In the genomic region with DNA sequence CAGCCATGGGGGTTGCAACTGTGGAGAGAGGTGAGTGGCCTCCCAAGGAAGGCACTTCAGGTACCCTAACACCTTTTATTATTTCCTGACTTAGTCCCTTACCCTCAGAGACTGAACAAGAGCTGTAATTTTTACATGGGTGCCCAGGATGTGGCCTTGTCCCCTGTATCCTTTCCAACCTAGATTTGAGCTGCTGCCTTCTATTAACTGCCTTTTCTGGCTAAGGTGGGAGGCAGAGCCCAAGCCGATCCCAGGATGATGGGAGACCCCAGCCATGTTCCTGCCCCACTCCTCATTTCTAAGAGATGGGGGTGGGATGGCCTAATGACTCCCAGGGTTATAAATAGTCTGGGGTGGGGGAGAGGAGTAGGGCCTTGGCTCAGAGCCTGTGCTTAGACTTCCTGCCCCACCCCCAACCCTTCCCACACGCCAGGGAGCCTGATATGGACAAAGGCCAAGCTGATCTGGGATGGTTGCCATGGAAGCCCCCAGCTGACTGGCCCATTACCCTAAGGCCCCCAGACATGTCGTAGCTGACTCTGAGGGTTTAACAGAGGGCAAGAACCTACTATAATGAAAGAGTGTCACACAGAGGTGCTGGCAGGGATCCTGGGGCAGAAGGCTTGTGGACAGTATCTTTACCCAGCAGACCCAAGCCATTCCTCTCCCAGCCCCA, we compare ENCODE assay signal across 6 cellular contexts. TPM values are rescaled to one million over a fixed set of nuclear protein-coding genes. Genes with fewer than 3 reads are reported as not detected.
DNase-seq lines count a peak whose midpoint lies in the region; ATAC-seq, FAIRE-seq and TF ChIP-seq lines count a peak whose summit lies in the region.

No MANE protein-coding gene starts in this region.

- TF ChIP-seq POLR2A in H1 (IDR thresholded peaks at IDR 0.05; ENCODE audit: control extremely low read depth in 1 of 2, low read depth in 2 of 2, low read length in 2 of 2) = no peak

- no peak for TF ChIP-seq RAD21 in H1 (IDR thresholded peaks at IDR 0.05 in 1 of 2, conservative IDR thresholded peaks at IDR 0.05 in 1 of 2; ENCODE audit: low read depth in 2 of 2, low read length in 2 of 2)

- 24% methylated on average over 3 of the region's 3 CpGs for WGBS in HUES64
- 68% methylated on average over 3 of the region's 3 CpGs; no CpG with 5 or more reads in 1 of the 2 experiments for WGBS in H1 (ENCODE audit: extremely low coverage in 1 of 2, insufficient coverage in 1 of 2, insufficient read length in 1 of 2, insufficient replicate concordance in 2 of 2, low coverage in 1 of 2, low lambda C conversion rate in 2 of 2, missing lambda C conversion rate in 1 of 2), 2 experiments
- WGBS in trophoblast cell (ENCODE audit: extremely low coverage, insufficient coverage, insufficient read length) = no CpG with 5 or more reads among the region's 3 CpGs

- H2BK5ac ChIP-seq in H1 (ENCODE audit: low read depth, low read length) = no peak overlapping the region; the same call in 1 of the 2 replicates
- H2BK5ac ChIP-seq in trophoblast cell (ENCODE audit: low read depth, low read length, poor library complexity) = no peak overlapping the region

- H4K8ac ChIP-seq in H1 (ENCODE audit: extremely low read depth, insufficient read depth, low read length) (no peak overlapping the region; the same call in 1 of the 2 replicates), trophoblast cell (ENCODE audit: low read depth, low read length) (peak overlapping the region; percentile 2)

- H3K14ac ChIP-seq in H1 (ENCODE audit: insufficient read length) (no peak overlapping the region), trophoblast cell (ENCODE audit: low read length) (peak overlapping the region; percentile 19)

- H3K4ac ChIP-seq in H1 (replicated peaks; ENCODE audit: insufficient read length, low read depth, low read length) (no peak overlapping the region), trophoblast cell (ENCODE audit: low read depth, low read length) (no peak overlapping the region)

- DNase-seq in H1 (ENCODE audit: low read depth in 1 of 2, low spot score in 2 of 2) (peak in 1 of 2 experiments; percentile 56), trophoblast cell (no peak), AG20443 (ENCODE audit: low spot score) (no peak), activated gamma-delta T cell treated with Interleukin-2 at 50 U/mL for 16 hours (no peak)
- no peak for DNase-seq in CD8-positive, alpha-beta T cell

- no peak overlapping the region for H2BK15ac ChIP-seq in H1 (ENCODE audit: low read length)

- H3K36me3 ChIP-seq in HUES64 (ENCODE audit: insufficient read depth, low read length) (no peaks in the 10 kb centered on the region), H1 (ENCODE audit: control insufficient read depth in 2 of 4, insufficient read depth in 4 of 4, low read length in 3 of 4) (no peaks in the 10 kb centered on the region), trophoblast cell (ENCODE audit: control insufficient read depth in 1 of 2, insufficient read depth in 2 of 2, low read length in 2 of 2) (peaks cover 20 to 23% of the 10 kb centered on the region in 2 experiments)
- H3K36me3 ChIP-seq in CD8-positive, alpha-beta T cell (ENCODE audit: insufficient read depth, low read length) = no peaks in the 10 kb centered on the region

- H3K18ac ChIP-seq in H1 (ENCODE audit: extremely low read depth, low read length) = no peak overlapping the region
- peak overlapping the region; percentile 0 for H3K18ac ChIP-seq in trophoblast cell (ENCODE audit: low read length)

- CTCF ChIA-PET in H1 (lab: Charles Lee; ENCODE audit: partially characterized antibody) = interaction anchor here (0.7 to 1.8 kb wide), 7 partner anchors 14 to 105 kb away, joined by 3 to 5 read pairs (median 4); a partner anchor contains a TSS
- CTCF ChIA-PET in CD8-positive, alpha-beta T cell (lab: Charles Lee) = interaction anchor here (0.9 to 1.0 kb wide), 3 partner anchors 16 to 272 kb away, joined by 3 read pairs; no protein-coding TSS in a partner anchor

- no peak for TF ChIP-seq CTCF in H1 (IDR thresholded peaks at IDR 0.05; ENCODE audit: control extremely low read depth in 1 of 3, insufficient read depth in 1 of 3, low read depth in 1 of 3, low read length in 3 of 3)
- no peak for TF ChIP-seq CTCF in CD8-positive, alpha-beta T cell (IDR thresholded peaks at IDR 0.05)

- no peaks in the 10 kb centered on the region for H4K20me1 ChIP-seq in H1 (replicated peaks in 1 of 2; ENCODE audit: control insufficient read depth in 1 of 2, insufficient read depth in 2 of 2, low read length in 2 of 2)

- H3K27ac ChIP-seq in HUES64 (ENCODE audit: low read depth, low read length) = peak overlapping the region; percentile 60
- peak overlapping the region; percentile 21; the same call in 1 of the 2 replicates for H3K27ac ChIP-seq in H1 (ENCODE audit: low read depth, low read length)
- no peak overlapping the region for H3K27ac ChIP-seq in trophoblast cell (ENCODE audit: low read depth, low read length)
- no peak overlapping the region for H3K27ac ChIP-seq in CD8-positive, alpha-beta T cell (ENCODE audit: low read depth, low read length)

- H3K79me2 ChIP-seq in H1 (ENCODE audit: control insufficient read depth in 1 of 2, insufficient read depth in 2 of 2, low read length in 2 of 2) = no peaks in the 10 kb centered on the region
- H3K79me2 ChIP-seq in trophoblast cell (ENCODE audit: control insufficient read depth, insufficient read depth, low read length, poor library complexity) = peaks cover 4% of the 10 kb centered on the region

- no peak for FAIRE-seq in H1 (lab: Jason Lieb, UNC)

- no peak overlapping the region for H3K56ac ChIP-seq in H1 (replicated peaks; ENCODE audit: insufficient read length, low read depth, low read length)

- H3K23ac ChIP-seq in H1 (ENCODE audit: insufficient read length) (no peak overlapping the region), trophoblast cell (ENCODE audit: low read length) (no peak overlapping the region)

- H4K91ac ChIP-seq in H1 (replicated peaks; ENCODE audit: insufficient read length, low read length) (peak overlapping the region; percentile 47), trophoblast cell (ENCODE audit: low read depth, low read length) (no peak overlapping the region)

- H3K27me3 Mint-ChIP-seq in CD8-positive, alpha-beta T cell (ENCODE audit: low read depth) = no peaks in the 10 kb centered on the region

- no peak for TF ChIP-seq EP300 in H1 (IDR thresholded peaks at IDR 0.05; ENCODE audit: borderline replicate concordance in 1 of 2, low read depth in 2 of 2, low read length in 2 of 2)

- no peak overlapping the region for H3K4me3 Mint-ChIP-seq in CD8-positive, alpha-beta T cell

- ATAC-seq in CD8-positive, alpha-beta T cell = no peak

- H3K27me3 ChIP-seq in HUES64 (ENCODE audit: insufficient read depth, low read length) (no peaks in the 10 kb centered on the region), H1 (replicated peaks in 1 of 4; ENCODE audit: control insufficient read depth in 3 of 4, extremely low read depth in 1 of 4, insufficient read depth in 3 of 4, low read length in 3 of 4) (no peaks in the 10 kb centered on the region; a peak in 1 of 7 replicates), trophoblast cell (ENCODE audit: insufficient read depth, low read length) (no peaks in the 10 kb centered on the region)
- H3K27me3 ChIP-seq in CD8-positive, alpha-beta T cell (ENCODE audit: insufficient read depth, low read length) = no peaks in the 10 kb centered on the region

- no peak overlapping the region for H4K5ac ChIP-seq in H1 (ENCODE audit: insufficient read length, low read depth, low read length)

- peak overlapping the region; percentile 5; the same call in 1 of the 2 replicates for H2BK12ac ChIP-seq in H1 (ENCODE audit: low read depth, low read length)
- H2BK12ac ChIP-seq in trophoblast cell (ENCODE audit: low read length) = peak overlapping the region; percentile 21

- no peak overlapping the region for H3K27ac Mint-ChIP-seq in CD8-positive, alpha-beta T cell

- peak overlapping the region; percentile 25 for H3K4me3 ChIP-seq in HUES64 (ENCODE audit: low read length)
- peak overlapping the region in 2 of 4 experiments; percentile 5 to 28; a peak in 3 of 8 replicates for H3K4me3 ChIP-seq in H1 (ENCODE audit: extremely low read depth in 1 of 4, insufficient read depth in 2 of 4, low read depth in 3 of 4, low read length in 4 of 4)
- H3K4me3 ChIP-seq in trophoblast cell (ENCODE audit: low read depth, low read length) = no peak overlapping the region
- no peak overlapping the region for H3K4me3 ChIP-seq in CD8-positive, alpha-beta T cell (ENCODE audit: low read depth, low read length)

- H2AFZ ChIP-seq in H1 (ENCODE audit: low read length) (no peak overlapping the region), trophoblast cell (ENCODE audit: insufficient read depth, low read length, poor library complexity) (no peak overlapping the region)

- H3K4me2 ChIP-seq in H1 (ENCODE audit: insufficient read depth in 1 of 2, low read depth in 2 of 2, low read length in 2 of 2) = peak overlapping the region; percentile 64 to 92
- peak overlapping the region; percentile 22 for H3K4me2 ChIP-seq in trophoblast cell (ENCODE audit: low read length)

- no peak overlapping the region for H2BK120ac ChIP-seq in H1 (replicated peaks; ENCODE audit: low read depth, low read length)
- H2BK120ac ChIP-seq in trophoblast cell (ENCODE audit: insufficient read depth, low read length, poor library complexity) = no peak overlapping the region

- intact Hi-C loops in CD8-positive, alpha-beta T cell (cut with DNase I, micrococcal nuclease) = loop anchor here (5.0 to 10.0 kb wide), 4 partner anchors 102 to 164 kb away; a partner anchor contains a TSS

- peaks cover 3% of the 10 kb centered on the region for H3K36me3 Mint-ChIP-seq in CD8-positive, alpha-beta T cell

- no peaks in the 10 kb centered on the region for H3K9me3 ChIP-seq in HUES64 (ENCODE audit: insufficient read depth, low read depth, low read length)
- H3K9me3 ChIP-seq in H1 (ENCODE audit: insufficient read depth in 2 of 2, low read depth in 1 of 2, low read length in 1 of 2) = no peaks in the 10 kb centered on the region
- H3K9me3 ChIP-seq in trophoblast cell (ENCODE audit: insufficient read depth, low read depth, low read length) = no peaks in the 10 kb centered on the region
- H3K9me3 ChIP-seq in CD8-positive, alpha-beta T cell (ENCODE audit: low read length) = no peaks in the 10 kb centered on the region

- no peaks in the 10 kb centered on the region for H3K9me3 Mint-ChIP-seq in CD8-positive, alpha-beta T cell

- no peak overlapping the region for H4K12ac ChIP-seq in trophoblast cell (ENCODE audit: low read depth, low read length)

- H2AK5ac ChIP-seq in H1 (ENCODE audit: low read depth, low read length) = no peak overlapping the region
- H2AK5ac ChIP-seq in trophoblast cell (ENCODE audit: low read length) = peak overlapping the region; percentile 11

- peaks cover 7% of the 10 kb centered on the region for H3K23me2 ChIP-seq in H1 (ENCODE audit: low read depth, low read length)

- H3K4me1 Mint-ChIP-seq in CD8-positive, alpha-beta T cell (ENCODE audit: low read depth) = peaks cover 19% of the 10 kb centered on the region

- peaks cover 23% of the 10 kb centered on the region; the same call in 1 of the 2 replicates for H3K4me1 ChIP-seq in HUES64 (ENCODE audit: insufficient read depth, low read length)
- peaks cover 0 to 22% (median 13%) of the 10 kb centered on the region in 4 experiments; a peak in 6 of 7 replicates for H3K4me1 ChIP-seq in H1 (replicated peaks in 1 of 4; ENCODE audit: control insufficient read depth in 3 of 4, insufficient read depth in 4 of 4, low read length in 3 of 4)
- peaks cover 21 to 27% of the 10 kb centered on the region in 2 experiments for H3K4me1 ChIP-seq in trophoblast cell (ENCODE audit: control insufficient read depth in 1 of 2, insufficient read depth in 2 of 2, low read length in 2 of 2)
- H3K4me1 ChIP-seq in CD8-positive, alpha-beta T cell (ENCODE audit: insufficient read depth, low read length) = peaks cover 16% of the 10 kb centered on the region

- POLR2A ChIA-PET in H1 (lab: Charles Lee; ENCODE audit: partially characterized antibody) = interaction anchor here (0.6 to 1.2 kb wide), 7 partner anchors 9 to 142 kb away, joined by 3 read pairs; a partner anchor contains a TSS
- POLR2A ChIA-PET in CD8-positive, alpha-beta T cell (lab: Charles Lee) = interaction anchor here (0.5 kb wide), 1 partner anchor 115 kb away, joined by 3 read pairs; no protein-coding TSS in a partner anchor

- H3K79me1 ChIP-seq in H1 (ENCODE audit: low read depth, low read length) (no peaks in the 10 kb centered on the region), trophoblast cell (ENCODE audit: low read length) (peaks cover 12% of the 10 kb centered on the region)

- H3K9ac ChIP-seq in HUES64 (ENCODE audit: low read depth, low read length) (peak overlapping the region; percentile 39; the same call in 1 of the 2 replicates), H1 (replicated peaks in 1 of 4; ENCODE audit: extremely low read depth in 1 of 4, low read depth in 3 of 4, low read length in 3 of 4) (peak overlapping the region in 2 of 4 experiments; percentile 10 to 38; a peak in 3 of 7 replicates), trophoblast cell (ENCODE audit: low read length) (no peak overlapping the region)

- no peak overlapping the region for H2BK20ac ChIP-seq in H1 (ENCODE audit: low read length)

RNA-seq across cellular contexts. Expression of a gene that starts 1.9 kb away (rescaled TPM):
- 15.1 TPM for polyA plus RNA-seq in HUES64 (2013, experiment 1 of 2)
- 18.4 TPM for polyA plus RNA-seq in HUES64 (2013, experiment 2 of 2)
- 15.8 and 18.1 TPM in 2 replicates for total RNA-seq in H1 (2021; fragmentation: NEBNext Ultra II Directional; extraction: Animal tissue kit (Norgen Biotek cat#: 25700))
- 20.9 and 21.3 TPM in 2 replicates for polyA plus RNA-seq in H1 (2011; rRNA removed)
- 25.3 TPM for polyA plus RNA-seq in H1 (2011; cell fraction: cytosol; rRNA removed)
- polyA plus RNA-seq in H1 (2011; cell fraction: nucleus; rRNA removed) = 22.4 TPM
- polyA plus RNA-seq in H1 (2012, experiment 1 of 2) = 17.2 to 19.3 TPM (median 17.6 TPM) in 4 replicates
- polyA plus RNA-seq in H1 (2012, experiment 2 of 2) = 19.4 TPM
- polyA plus RNA-seq in H1 (2013, experiment 1 of 2) = 6.9 TPM
- polyA plus RNA-seq in H1 (2013, experiment 2 of 2) = 6.6 TPM
- polyA minus RNA-seq in H1 (2011; rRNA and poly(A)+ RNA removed) = 15.4 and 17.4 TPM in 2 replicates
- polyA minus RNA-seq in H1 (2011; cell fraction: cytosol; rRNA and poly(A)+ RNA removed) = 11.4 TPM
- polyA minus RNA-seq in H1 (2011; cell fraction: nucleus; rRNA and poly(A)+ RNA removed) = 19.8 TPM
- 15.6 and 16.2 TPM in 2 replicates for polyA plus RNA-seq in trophoblast cell (2013)
- total RNA-seq in CD8-positive, alpha-beta T cell = 1 to 10 TPM; 1.1 to 1.6 TPM

RNA-seq across cellular contexts. Expression of a gene that starts 7.1 kb away (rescaled TPM):
- polyA plus RNA-seq in HUES64 (2013, experiment 1 of 2) = 27.0 TPM
- 29.1 TPM for polyA plus RNA-seq in HUES64 (2013, experiment 2 of 2)
- total RNA-seq in H1 (2021; fragmentation: NEBNext Ultra II Directional; extraction: Animal tissue kit (Norgen Biotek cat#: 25700)) = 26.7 and 27.6 TPM in 2 replicates
- polyA plus RNA-seq in H1 (2011; rRNA removed) = 57.4 and 70.7 TPM in 2 replicates
- 56.0 TPM for polyA plus RNA-seq in H1 (2011; cell fraction: cytosol; rRNA removed)
- 49.3 TPM for polyA plus RNA-seq in H1 (2011; cell fraction: nucleus; rRNA removed)
- 19.0 to 33.3 TPM (median 30.0 TPM) in 4 replicates for polyA plus RNA-seq in H1 (2012, experiment 1 of 2)
- 30.3 TPM for polyA plus RNA-seq in H1 (2012, experiment 2 of 2)
- 22.3 TPM for polyA plus RNA-seq in H1 (2013, experiment 1 of 2)
- polyA plus RNA-seq in H1 (2013, experiment 2 of 2) = 20.5 TPM
- 58.9 and 67.1 TPM in 2 replicates for polyA minus RNA-seq in H1 (2011; rRNA and poly(A)+ RNA removed)
- polyA minus RNA-seq in H1 (2011; cell fraction: cytosol; rRNA and poly(A)+ RNA removed) = 31.9 TPM
- 58.1 TPM for polyA minus RNA-seq in H1 (2011; cell fraction: nucleus; rRNA and poly(A)+ RNA removed)
- 13.2 and 13.6 TPM in 2 replicates for polyA plus RNA-seq in trophoblast cell (2013)
- total RNA-seq in CD8-positive, alpha-beta T cell = 10 to 100 TPM; 15.6 to 15.9 TPM

RNA-seq across cellular contexts. Expression of a gene that starts 40.4 kb away (rescaled TPM):
- 48.8 TPM for polyA plus RNA-seq in HUES64 (2013, experiment 1 of 2)
- polyA plus RNA-seq in HUES64 (2013, experiment 2 of 2) = 46.6 TPM
- total RNA-seq in H1 (2021; fragmentation: NEBNext Ultra II Directional; extraction: Animal tissue kit (Norgen Biotek cat#: 25700)) = 107 and 112 TPM in 2 replicates
- 153 and 224 TPM in 2 replicates for polyA plus RNA-seq in H1 (2011; rRNA removed)
- 124 TPM for polyA plus RNA-seq in H1 (2011; cell fraction: cytosol; rRNA removed)
- 1,121 TPM for polyA plus RNA-seq in H1 (2011; cell fraction: nucleus; rRNA removed)
- polyA plus RNA-seq in H1 (2012, experiment 1 of 2) = 112 to 172 TPM (median 163 TPM) in 4 replicates
- 131 TPM for polyA plus RNA-seq in H1 (2012, experiment 2 of 2)
- polyA plus RNA-seq in H1 (2013, experiment 1 of 2) = 221 TPM
- polyA plus RNA-seq in H1 (2013, experiment 2 of 2) = 172 TPM
- polyA minus RNA-seq in H1 (2011; rRNA and poly(A)+ RNA removed) = 291 and 340 TPM in 2 replicates
- 78.2 TPM for polyA minus RNA-seq in H1 (2011; cell fraction: cytosol; rRNA and poly(A)+ RNA removed)
- 105 TPM for polyA minus RNA-seq in H1 (2011; cell fraction: nucleus; rRNA and poly(A)+ RNA removed)
- 164 and 173 TPM in 2 replicates for polyA plus RNA-seq in trophoblast cell (2013)
- total RNA-seq in CD8-positive, alpha-beta T cell = not detected

RNA-seq across cellular contexts. Expression of a gene that starts 52.6 kb away (rescaled TPM):
- polyA plus RNA-seq in HUES64 (2013, experiment 1 of 2) = 29.4 TPM
- 26.6 TPM for polyA plus RNA-seq in HUES64 (2013, experiment 2 of 2)
- total RNA-seq in H1 (2021; fragmentation: NEBNext Ultra II Directional; extraction: Animal tissue kit (Norgen Biotek cat#: 25700)) = 64.9 and 65.8 TPM in 2 replicates
- polyA plus RNA-seq in H1 (2011; rRNA removed) = 46.4 and 59.2 TPM in 2 replicates
- 54.8 TPM for polyA plus RNA-seq in H1 (2011; cell fraction: cytosol; rRNA removed)
- polyA plus RNA-seq in H1 (2011; cell fraction: nucleus; rRNA removed) = 176 TPM
- 34.4 to 50.4 TPM (median 45.8 TPM) in 4 replicates for polyA plus RNA-seq in H1 (2012, experiment 1 of 2)
- polyA plus RNA-seq in H1 (2012, experiment 2 of 2) = 46.4 TPM
- 21.8 TPM for polyA plus RNA-seq in H1 (2013, experiment 1 of 2)
- polyA plus RNA-seq in H1 (2013, experiment 2 of 2) = 20.5 TPM
- 121 and 123 TPM in 2 replicates for polyA minus RNA-seq in H1 (2011; rRNA and poly(A)+ RNA removed)
- 49.3 TPM for polyA minus RNA-seq in H1 (2011; cell fraction: cytosol; rRNA and poly(A)+ RNA removed)
- polyA minus RNA-seq in H1 (2011; cell fraction: nucleus; rRNA and poly(A)+ RNA removed) = 43.4 TPM
- polyA plus RNA-seq in trophoblast cell (2013) = 22.0 and 22.9 TPM in 2 replicates
- total RNA-seq in CD8-positive, alpha-beta T cell = 10 to 100 TPM; 88.6 to 90.5 TPM

Comparison
In these comparisons a context has a peak if more than half of its experiments do, and no peak if none do; other contexts are left out.
1. H3K27ac ChIP-seq: peak in HUES64 (single experiment) and H1 (single experiment); none in trophoblast cell (single experiment) and CD8-positive, alpha-beta T cell (single experiment).
2. RNA of a gene that starts 40.4 kb away (total RNA-seq): 107 to 112 TPM in H1; not detected in CD8-positive, alpha-beta T cell; every median in the first group is over 10 times any median in the second.